In genomic region chr4:173246719-173247118, GRCh38 we compare ENCODE assay signal across 11 cellular contexts.
DNase-seq lines count a peak whose midpoint lies in the region; ATAC-seq and TF ChIP-seq lines count a peak whose summit lies in the region.
"Had no signal": no experiment of that assay in that cellular context is flagged by ENCODE, and none has a peak within 500 bp of the region (broad histone marks: within the 10 kb centered on the region; RNA-seq: fewer than 3 reads in every experiment).

No MANE protein-coding gene starts in this region.

- H3K4ac ChIP-seq in neuronal stem cell (ENCODE audit: low read length): no peak overlapping the region

- H2AK5ac ChIP-seq in neuronal stem cell (ENCODE audit: low read depth, low read length): no peak overlapping the region

- H3K9me3 ChIP-seq in parathyroid adenoma (ENCODE audit: control insufficient read depth, low read length): no peaks in the 10 kb centered on the region
- peaks cover 0 to 3% of the 10 kb centered on the region in 2 donors for H3K9me3 ChIP-seq in neuronal stem cell (replicated peaks in 1 of 2; ENCODE audit: control insufficient read depth in 2 of 2, insufficient read depth in 1 of 2, low read depth in 1 of 2, low read length in 2 of 2)

- H4K8ac ChIP-seq in neuronal stem cell (ENCODE audit: low read depth, low read length): no peak overlapping the region

- peaks cover 7% of the 10 kb centered on the region for H3K79me2 ChIP-seq in parathyroid adenoma

- H3K36me3 ChIP-seq in parathyroid adenoma (ENCODE audit: control insufficient read depth, insufficient read depth, low read length) (no peaks in the 10 kb centered on the region), neuronal stem cell (replicated peaks in 1 of 2; ENCODE audit: control insufficient read depth in 2 of 2, insufficient read depth in 2 of 2, low read length in 2 of 2) (peaks cover 0 to 16% of the 10 kb centered on the region in 2 donors)

- H3K27ac ChIP-seq in parathyroid adenoma (peak overlapping the region; percentile 42), neuronal stem cell (replicated peaks; ENCODE audit: low read length) (no peak overlapping the region)
- H3K27ac ChIP-seq: skin epidermis had no signal

- no peak overlapping the region for H3K18ac ChIP-seq in neuronal stem cell (ENCODE audit: low read length)

- H2BK5ac ChIP-seq in neuronal stem cell (ENCODE audit: low read length): no peak overlapping the region

- H4K91ac ChIP-seq in neuronal stem cell (ENCODE audit: low read depth, low read length, poor library complexity): no peak overlapping the region

- WGBS in neuronal stem cell (ENCODE audit: extremely low coverage in 2 of 2, insufficient read length in 2 of 2, insufficient replicate concordance in 1 of 2), 2 donors: no CpG with 5 or more reads among the region's 3 CpGs

- no peak overlapping the region for H3K4me3 ChIP-seq in parathyroid adenoma (ENCODE audit: low read depth, low read length)
- H3K4me3 ChIP-seq in neuronal stem cell (ENCODE audit: low read length in 2 of 2): no peak overlapping the region
- H3K4me3 ChIP-seq: K562, skin epidermis had no signal

- DNase-seq in NCI-H1417 (lab: John Stamatoyannopoulos, UW) (peak in 2 of 3 experiments; percentile 24 to 75), NCI-H1417 treated with DMSO at 0.1 percent for 48 hours (lab: John Stamatoyannopoulos, UW) (no peak), NAMALWA (ENCODE audit: low spot score) (peak; percentile 81), head of caudate nucleus (no peak), neuronal stem cell (ENCODE audit: low spot score) (no peak), NCI-H128 (lab: John Stamatoyannopoulos, UW; ENCODE audit: unreplicated experiment) (no peak)
- DNase-seq: activated CD4-positive, CD25-positive, alpha-beta regulatory T cell had no signal

- no peak overlapping the region for H2BK120ac ChIP-seq in neuronal stem cell (ENCODE audit: low read depth, low read length)

- H3K9ac ChIP-seq in parathyroid adenoma: no peak overlapping the region
- no peak overlapping the region for H3K9ac ChIP-seq in neuronal stem cell (ENCODE audit: low read depth, low read length, poor library complexity)

- no peak overlapping the region for H3K4me2 ChIP-seq in parathyroid adenoma (ENCODE audit: low read length)
- no peak overlapping the region for H3K4me2 ChIP-seq in neuronal stem cell (ENCODE audit: insufficient read depth, low read length, poor library complexity, severe bottlenecking)

- H3K4me1 ChIP-seq in parathyroid adenoma (no peaks in the 10 kb centered on the region), neuronal stem cell (ENCODE audit: control insufficient read depth in 2 of 2, insufficient read depth in 1 of 2, low read depth in 1 of 2, low read length in 2 of 2) (peaks cover 0 to 4% of the 10 kb centered on the region in 2 donors)

- H3K14ac ChIP-seq in neuronal stem cell (ENCODE audit: low read length): no peak overlapping the region

- no peak for TF ChIP-seq CTCF in parathyroid adenoma (IDR thresholded peaks at IDR 0.05)

- no peak overlapping the region for H3K23ac ChIP-seq in neuronal stem cell (ENCODE audit: low read depth, low read length, poor library complexity)

- H2BK15ac ChIP-seq in neuronal stem cell (ENCODE audit: low read length): no peak overlapping the region

- H3K27me3 ChIP-seq in parathyroid adenoma (ENCODE audit: control insufficient read depth, insufficient read depth, low read length) (no peaks in the 10 kb centered on the region), neuronal stem cell (ENCODE audit: control insufficient read depth in 3 of 3, insufficient read depth in 3 of 3, low read depth in 1 of 3, low read length in 3 of 3) (no peaks in the 10 kb centered on the region)

- intact Hi-C loops in head of caudate nucleus (cut with DNase I): no loop called here

- no peak overlapping the region for H2AFZ ChIP-seq in parathyroid adenoma
- no peak overlapping the region for H2AFZ ChIP-seq in neuronal stem cell (ENCODE audit: low read length)

- no peaks in the 10 kb centered on the region for H3K79me1 ChIP-seq in neuronal stem cell (ENCODE audit: low read depth, low read length)

- ATAC-seq in HG02642 (IDR thresholded peaks at IDR 0.05; ENCODE audit: poor library complexity, unreplicated experiment): peak; percentile 57
- ATAC-seq: K562 had no signal

- H2BK12ac ChIP-seq in neuronal stem cell (ENCODE audit: low read length): no peak overlapping the region

Comparison
In these comparisons a context has a peak if more than half of its experiments do, and no peak if none do; other contexts are left out.
1. DNase-seq: peak in NCI-H1417 (2 of 3) and NAMALWA (single experiment); none in NCI-H1417 treated with DMSO at 0.1 percent for 48 hours (single experiment), head of caudate nucleus (0 of 42), neuronal stem cell (single experiment) and NCI-H128 (single experiment).